7 cellular contexts compared by ENCODE assay signal in genomic region chr2:132559921-132560320, GRCh38.
"Had no signal": no experiment of that assay in that cellular context is flagged by ENCODE, and none has a peak within 500 bp of the region (broad histone marks: within the 10 kb centered on the region; RNA-seq: fewer than 3 reads in every experiment).

No MANE protein-coding gene starts in this region.

- ATAC-seq: HCT116 had no signal

- DNase-seq: GM23248, GOT3, H7, HFFc6, IMR-90 had no signal

- H3K4me1 ChIP-seq: HAP-1 had no signal

- H3K27ac ChIP-seq: GM23248 had no signal

- H3K27ac Mint-ChIP-seq: HFFc6 had no signal

- H3K9me3 Mint-ChIP-seq: HFFc6 had no signal

- H3K36me3 ChIP-seq: HAP-1 had no signal

- H3K9ac ChIP-seq: GM23248 had no signal

- H3K4me3 Mint-ChIP-seq: HFFc6 had no signal

- H3K4me3 ChIP-seq: GM23248, HAP-1 had no signal

- H3K9me3 ChIP-seq: HAP-1 had no signal

- H2AFZ ChIP-seq: GM23248 had no signal
